25 cellular contexts compared by ENCODE assay signal in the genomic region with DNA sequence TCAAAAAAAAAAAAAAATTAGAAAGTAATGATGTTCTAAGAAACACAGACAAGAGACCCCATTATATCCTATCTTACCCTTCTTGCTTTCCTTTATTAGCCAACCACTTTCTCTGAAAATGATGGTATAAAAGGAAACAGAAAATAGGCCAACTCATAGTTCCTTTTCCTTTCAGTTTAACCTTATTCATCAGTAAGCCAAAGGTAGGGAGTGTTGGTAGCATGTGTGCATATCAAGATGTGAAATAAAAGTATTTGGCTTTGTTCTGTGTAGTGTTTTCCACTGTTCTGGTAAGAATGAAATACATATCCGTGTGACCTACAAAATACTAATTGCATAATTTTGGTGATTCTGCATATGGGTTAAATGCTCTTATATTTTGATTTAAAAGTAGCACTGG.
DNase-seq lines count a peak whose midpoint lies in the region; ATAC-seq, FAIRE-seq and TF ChIP-seq lines count a peak whose summit lies in the region.
"Had no signal": no experiment of that assay in that cellular context is flagged by ENCODE, and none has a peak within 500 bp of the region (broad histone marks: within the 10 kb centered on the region; RNA-seq: fewer than 3 reads in every experiment).

No MANE protein-coding gene starts in this region.

- peak overlapping the region; percentile 63 for H3K27ac Mint-ChIP-seq in activated T-cell treated with anti-CD3 and anti-CD28 coated beads, Interleukin-2, amount 50 U/mL, for 24 hours
- H3K27ac Mint-ChIP-seq in stimulated activated effector memory CD8-positive, alpha-beta T cell treated with anti-CD3 and anti-CD28 coated beads, Interleukin-12 subunit alpha, Interleukin-12 subunit beta, amount 100 ng/mL, for 72 hours, result no peak overlapping the region
- no peak overlapping the region for H3K27ac Mint-ChIP-seq in osteocyte (ENCODE audit: unreplicated experiment)
- H3K27ac Mint-ChIP-seq: CD14-positive monocyte, progenitor cell of endocrine pancreas had no signal

- H3K27ac ChIP-seq in caudate nucleus (ENCODE audit: low read depth, low read length), result peak overlapping the region; percentile 2
- H3K27ac ChIP-seq: ascending aorta, dorsolateral prefrontal cortex, HL-60, PC-9, sigmoid colon, SJSA1, testis, uterus had no signal

- peak overlapping the region; percentile 21 for H3K4me3 Mint-ChIP-seq in activated T-cell treated with anti-CD3 and anti-CD28 coated beads, Interleukin-2, amount 50 U/mL, for 24 hours
- H3K4me3 Mint-ChIP-seq in stimulated activated effector memory CD8-positive, alpha-beta T cell treated with anti-CD3 and anti-CD28 coated beads, Interleukin-12 subunit alpha, Interleukin-12 subunit beta, amount 100 ng/mL, for 72 hours, result peak overlapping the region; percentile 42
- no peak overlapping the region for H3K4me3 Mint-ChIP-seq in osteocyte (ENCODE audit: unreplicated experiment)
- H3K4me3 Mint-ChIP-seq: CD14-positive monocyte, neural crest cell had no signal

- no peaks in the 10 kb centered on the region for H3K36me3 Mint-ChIP-seq in activated T-cell treated with anti-CD3 and anti-CD28 coated beads, Interleukin-2, amount 50 U/mL, for 24 hours (ENCODE audit: low read depth)
- no peaks in the 10 kb centered on the region for H3K36me3 Mint-ChIP-seq in stimulated activated effector memory CD8-positive, alpha-beta T cell treated with anti-CD3 and anti-CD28 coated beads, Interleukin-12 subunit alpha, Interleukin-12 subunit beta, amount 100 ng/mL, for 72 hours
- no peaks in the 10 kb centered on the region for H3K36me3 Mint-ChIP-seq in osteocyte (ENCODE audit: unreplicated experiment)
- H3K36me3 Mint-ChIP-seq: CD14-positive monocyte had no signal

- DNase-seq in activated T-cell treated with anti-CD3 and anti-CD28 coated beads, Interleukin-2, amount 50 U/mL, for 24 hours, result no peak
- DNase-seq in activated T-cell treated with anti-CD3 and anti-CD28 coated beads, Interleukin-2, amount 50 U/mL, for 48 hours, result no peak
- DNase-seq in RCC 7860 (ENCODE audit: low spot score) (no peak), caudate nucleus (lab: John Stamatoyannopoulos, UW) (no peak), osteocyte (ENCODE audit: extremely low spot score, unreplicated experiment) (no peak), ecto neural progenitor cell (ENCODE audit: low spot score) (no peak)
- DNase-seq in stimulated activated effector memory CD8-positive, alpha-beta T cell treated with anti-CD3 and anti-CD28 coated beads, Interleukin-12 subunit alpha, Interleukin-12 subunit beta, amount 100 ng/mL, for 72 hours (ENCODE audit: low spot score in 2 of 2), result no peak
- DNase-seq: activated CD4-positive, CD25-positive, alpha-beta regulatory T cell; activated CD8-positive, alpha-beta memory T cell treated with anti-CD3 and anti-CD28 coated beads, Interleukin-2, amount 10 ng/mL, durations not matched to agents 7 days and 5 days; activated gamma-delta T cell treated with Interleukin-2 at 50 U/mL for 16 hours; dorsolateral prefrontal cortex; IMR-90; NCI-H2081 treated with DMSO at 0.1 percent for 48 hours; PC-9; sigmoid colon; testis; uterus had no signal

- ATAC-seq in stimulated activated effector memory CD8-positive, alpha-beta T cell treated with anti-CD3 and anti-CD28 coated beads, Interleukin-12 subunit alpha, Interleukin-12 subunit beta, amount 100 ng/mL, for 72 hours, result no peak
- no peak for ATAC-seq in GM21723 (IDR thresholded peaks at IDR 0.05; ENCODE audit: unreplicated experiment)

- no peak for TF ChIP-seq CTCF in osteocyte (IDR thresholded peaks at IDR 0.05)

- FAIRE-seq in RCC 7860 (lab: Jason Lieb, UNC), result peak; percentile 22
- FAIRE-seq: H54 had no signal

- H3K4me1 Mint-ChIP-seq in activated T-cell treated with anti-CD3 and anti-CD28 coated beads, Interleukin-2, amount 50 U/mL, for 24 hours (ENCODE audit: low read depth), result peaks cover 29% of the 10 kb centered on the region
- H3K4me1 Mint-ChIP-seq in stimulated activated effector memory CD8-positive, alpha-beta T cell treated with anti-CD3 and anti-CD28 coated beads, Interleukin-12 subunit alpha, Interleukin-12 subunit beta, amount 100 ng/mL, for 72 hours, result peaks cover 8% of the 10 kb centered on the region
- peaks cover 15% of the 10 kb centered on the region for H3K4me1 Mint-ChIP-seq in osteocyte (ENCODE audit: unreplicated experiment)

- no peaks in the 10 kb centered on the region for H3K9me3 Mint-ChIP-seq in activated T-cell treated with anti-CD3 and anti-CD28 coated beads, Interleukin-2, amount 50 U/mL, for 24 hours
- H3K9me3 Mint-ChIP-seq in stimulated activated effector memory CD8-positive, alpha-beta T cell treated with anti-CD3 and anti-CD28 coated beads, Interleukin-12 subunit alpha, Interleukin-12 subunit beta, amount 100 ng/mL, for 72 hours, result no peaks in the 10 kb centered on the region
- H3K9me3 Mint-ChIP-seq in osteocyte (ENCODE audit: unreplicated experiment), result peaks cover 8% of the 10 kb centered on the region

- peaks cover 18% of the 10 kb centered on the region for H3K27me3 Mint-ChIP-seq in activated T-cell treated with anti-CD3 and anti-CD28 coated beads, Interleukin-2, amount 50 U/mL, for 24 hours
- H3K27me3 Mint-ChIP-seq in osteocyte (ENCODE audit: unreplicated experiment), result no peaks in the 10 kb centered on the region
- H3K27me3 Mint-ChIP-seq: activated CD8-positive, alpha-beta memory T cell treated with anti-CD3 and anti-CD28 coated beads, Interleukin-2, amount 10 ng/mL, durations not matched to agents 7 days and 5 days; progenitor cell of endocrine pancreas had no signal
